Comparison of ENCODE assay signal across 14 cellular contexts in the genomic region with DNA sequence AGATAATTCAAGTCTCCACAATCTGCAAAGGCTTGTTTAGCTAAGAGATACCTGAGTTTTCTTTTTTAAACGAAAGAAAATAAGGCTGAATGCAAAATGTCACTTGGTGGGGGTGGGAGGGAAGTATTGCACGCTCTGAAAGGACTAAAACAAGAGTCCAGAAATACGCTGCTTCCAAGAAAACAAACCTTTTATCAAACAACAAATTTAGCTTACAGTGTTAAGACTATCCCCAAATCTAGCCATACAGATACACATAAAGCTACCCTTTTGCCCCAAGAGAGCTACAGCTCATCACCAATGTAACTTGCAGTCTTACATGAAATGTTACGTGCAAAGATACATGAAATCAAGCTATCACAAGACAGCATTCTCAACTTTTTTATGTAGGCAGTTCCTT.
A peak's percentile ranks its signal among the peaks of the same experiment; 100 is the strongest.
DNase-seq lines count a peak whose midpoint lies in the region; ATAC-seq and TF ChIP-seq lines count a peak whose summit lies in the region.
"Had no signal": no experiment of that assay in that cellular context is flagged by ENCODE, and none has a peak within 500 bp of the region (broad histone marks: within the 10 kb centered on the region; RNA-seq: fewer than 3 reads in every experiment).

No MANE protein-coding gene starts in this region.

- TF ChIP-seq CTCF in SK-N-SH (IDR thresholded peaks at IDR 0.05), result no peak

- H3K27me3 ChIP-seq in SK-N-SH (ENCODE audit: insufficient read depth) (no peaks in the 10 kb centered on the region), subcutaneous abdominal adipose tissue (ENCODE audit: control insufficient read depth in 5 of 5, insufficient read depth in 4 of 5, low read length in 5 of 5) (no peaks in the 10 kb centered on the region)

- no peaks in the 10 kb centered on the region for H3K9me2 ChIP-seq in SK-N-SH

- H3K79me2 ChIP-seq in SK-N-SH (ENCODE audit: insufficient read depth), result peaks cover 97% of the 10 kb centered on the region

- no peak for TF ChIP-seq EP300 in SK-N-SH (IDR thresholded peaks at IDR 0.05; ENCODE audit: borderline replicate concordance in 1 of 2, low read depth in 1 of 2, low read length in 1 of 2)

- H3K27ac ChIP-seq in SK-N-SH (ENCODE audit: low read depth in 2 of 2, low read length in 1 of 2) (peak overlapping the region in 1 of 2 experiments; percentile 97; a peak in 2 of 4 replicates), subcutaneous abdominal adipose tissue (ENCODE audit: low read depth, low read length) (peak overlapping the region; percentile 98)
- H3K27ac ChIP-seq: 22Rv1, PC-9 had no signal

- H3K4me3 ChIP-seq in SK-N-SH (ENCODE audit: low read depth in 2 of 2, low read length in 1 of 2) (no peak overlapping the region; a peak in 1 of 4 replicates), subcutaneous abdominal adipose tissue (ENCODE audit: low read depth in 1 of 5, low read length in 5 of 5) (peak overlapping the region in 4 of 5 donors; percentile 15 to 94 (median 80))
- H3K4me3 ChIP-seq: PC-9 had no signal

- CTCF ChIA-PET in SK-N-SH (lab: Yijun Ruan, JAX), result interaction anchor here (0.9 to 1.4 kb wide), 3 partner anchors 191 to 338 kb away, joined by 3 to 4 read pairs (median 3); no protein-coding TSS in a partner anchor

- H3K4me3 Mint-ChIP-seq in activated T-helper 1 cell treated with anti-CD3 and anti-CD28 coated beads, Interleukin-12 subunit alpha, Interleukin-12 subunit beta, Interleukin-2, Interleukin-4 antibody, amounts not matched to agents 30 ng/mL and 10 ng/mL and 1 ng/mL, durations not matched to agents 14 hours and 24 hours and 36 hours, result peak overlapping the region; percentile 68
- H3K4me3 Mint-ChIP-seq in immature natural killer cell, result no peak overlapping the region

- H3K36me3 Mint-ChIP-seq in activated T-helper 1 cell treated with anti-CD3 and anti-CD28 coated beads, Interleukin-12 subunit alpha, Interleukin-12 subunit beta, Interleukin-2, Interleukin-4 antibody, amounts not matched to agents 30 ng/mL and 10 ng/mL and 1 ng/mL, durations not matched to agents 14 hours and 24 hours and 36 hours (ENCODE audit: low read depth), result peaks cover 19% of the 10 kb centered on the region
- no peaks in the 10 kb centered on the region for H3K36me3 Mint-ChIP-seq in immature natural killer cell

- H3K4me1 Mint-ChIP-seq in activated T-helper 1 cell treated with anti-CD3 and anti-CD28 coated beads, Interleukin-12 subunit alpha, Interleukin-12 subunit beta, Interleukin-2, Interleukin-4 antibody, amounts not matched to agents 30 ng/mL and 10 ng/mL and 1 ng/mL, durations not matched to agents 14 hours and 24 hours and 36 hours (ENCODE audit: low read depth), result peaks cover 34% of the 10 kb centered on the region
- H3K4me1 Mint-ChIP-seq in immature natural killer cell, result peaks cover 44 to 45% of the 10 kb centered on the region in 2 donors

- H3K4me2 ChIP-seq in SK-N-SH, result peak overlapping the region; percentile 96; the same call in 1 of the 2 replicates
- H3K4me2 ChIP-seq: PC-9 had no signal

- intact Hi-C loops in activated T-helper 1 cell treated with anti-CD3 and anti-CD28 coated beads, Interleukin-12 subunit alpha, Interleukin-12 subunit beta, Interleukin-2, Interleukin-4 antibody, amounts not matched to agents 30 ng/mL and 10 ng/mL and 1 ng/mL, durations not matched to agents 14 hours and 24 hours and 36 hours (cut with micrococcal nuclease), result loop anchor here (5.0 to 10.0 kb wide), 6 partner anchors 431 to 1916 kb away; a partner anchor contains a TSS

- H3K9ac ChIP-seq in SK-N-SH (0 out of 2 replicates have a peak overlapping the region, but pooled peaks have one; percentile 0), subcutaneous abdominal adipose tissue (ENCODE audit: low read length in 5 of 5) (peak overlapping the region in 2 of 5 donors; percentile 10 to 18)

- H3K9me3 Mint-ChIP-seq in activated T-helper 1 cell treated with anti-CD3 and anti-CD28 coated beads, Interleukin-12 subunit alpha, Interleukin-12 subunit beta, Interleukin-2, Interleukin-4 antibody, amounts not matched to agents 30 ng/mL and 10 ng/mL and 1 ng/mL, durations not matched to agents 14 hours and 24 hours and 36 hours, result no peaks in the 10 kb centered on the region
- H3K9me3 Mint-ChIP-seq in immature natural killer cell, result no peaks in the 10 kb centered on the region

- WGBS in SK-N-SH (ENCODE audit: low lambda C conversion rate), result 91% methylated on average over 4 of the region's 4 CpGs

- DNase-seq in SK-N-SH (no peak), immature natural killer cell (no peak), D341Med (ENCODE audit: low spot score) (no peak), mesenteric fat pad (ENCODE audit: low spot score) (no peak)
- DNase-seq in activated T-helper 1 cell treated with anti-CD3 and anti-CD28 coated beads, Interleukin-12 subunit alpha, Interleukin-12 subunit beta, Interleukin-2, Interleukin-4 antibody, amounts not matched to agents 30 ng/mL and 10 ng/mL and 1 ng/mL, durations not matched to agents 14 hours and 24 hours and 36 hours (ENCODE audit: low spot score), result no peak
- DNase-seq: effector CD4-positive, alpha-beta T cell; head of caudate nucleus; PC-9; stimulated activated CD4-positive, alpha-beta T cell treated with anti-CD3 and anti-CD28 coated beads, Interleukin-4, amount 100 ng/mL, for 24 hours; T1000 had no signal

- no peaks in the 10 kb centered on the region for H3K9me3 ChIP-seq in SK-N-SH
- no peaks in the 10 kb centered on the region for H3K9me3 ChIP-seq in subcutaneous abdominal adipose tissue (ENCODE audit: control insufficient read depth in 5 of 5, low read length in 5 of 5)

- peaks cover 34% of the 10 kb centered on the region for H3F3A ChIP-seq in SK-N-SH (replicated peaks; ENCODE audit: insufficient read depth)

- H3K36me3 ChIP-seq in SK-N-SH (replicated peaks in 1 of 2; ENCODE audit: control insufficient read depth in 1 of 2, insufficient read depth in 2 of 2, low read length in 1 of 2) (no peaks in the 10 kb centered on the region), subcutaneous abdominal adipose tissue (ENCODE audit: control insufficient read depth in 5 of 5, insufficient read depth in 5 of 5, low read length in 5 of 5) (no peaks in the 10 kb centered on the region)

- TF ChIP-seq RAD21 in SK-N-SH (IDR thresholded peaks at IDR 0.05; ENCODE audit: low read length), result no peak

- no peaks in the 10 kb centered on the region for H3K27me3 Mint-ChIP-seq in activated T-helper 1 cell treated with anti-CD3 and anti-CD28 coated beads, Interleukin-12 subunit alpha, Interleukin-12 subunit beta, Interleukin-2, Interleukin-4 antibody, amounts not matched to agents 30 ng/mL and 10 ng/mL and 1 ng/mL, durations not matched to agents 14 hours and 24 hours and 36 hours (ENCODE audit: insufficient read depth)
- H3K27me3 Mint-ChIP-seq in immature natural killer cell (ENCODE audit: low read depth in 3 of 3), result peaks cover 0 to 5% (median 4%) of the 10 kb centered on the region in 3 donors

- H3K4me1 ChIP-seq in SK-N-SH (ENCODE audit: control insufficient read depth in 1 of 2, insufficient read depth in 2 of 2, low read depth in 1 of 2, low read length in 1 of 2) (peaks cover 33 to 52% of the 10 kb centered on the region in 2 experiments), subcutaneous abdominal adipose tissue (ENCODE audit: control insufficient read depth in 5 of 5, insufficient read depth in 5 of 5, low read length in 5 of 5) (peaks cover 2 to 69% (median 60%) of the 10 kb centered on the region in 5 donors)

- H2AFZ ChIP-seq in SK-N-SH (ENCODE audit: low read depth), result no peak overlapping the region
- H2AFZ ChIP-seq: PC-9 had no signal

- H4K20me1 ChIP-seq in SK-N-SH (ENCODE audit: insufficient read depth), result no peaks in the 10 kb centered on the region

- peak overlapping the region; percentile 20 for H3K27ac Mint-ChIP-seq in activated T-helper 1 cell treated with anti-CD3 and anti-CD28 coated beads, Interleukin-12 subunit alpha, Interleukin-12 subunit beta, Interleukin-2, Interleukin-4 antibody, amounts not matched to agents 30 ng/mL and 10 ng/mL and 1 ng/mL, durations not matched to agents 14 hours and 24 hours and 36 hours
- peak overlapping the region in 4 of 6 donors; percentile 28 to 78 (median 44) for H3K27ac Mint-ChIP-seq in immature natural killer cell

- POLR2A ChIA-PET in SK-N-SH (lab: Yijun Ruan, JAX), result no interaction called here

- ATAC-seq in SK-N-SH treated with all-trans-retinoic acid at 6 μM for 48 hours, result no peak
- no peak for ATAC-seq in GM18907 (IDR thresholded peaks at IDR 0.05; ENCODE audit: unreplicated experiment)

TF ChIP-seq in SK-N-SH, 30 proteins besides CTCF, POLR2A, EP300 and RAD21 (continues in another document):
- TF ChIP-seq FOXJ3 (CRISPR knock-in tag; IDR thresholded peaks at IDR 0.05), result no peak
- no peak for TF ChIP-seq EZH2phosphoT487 (IDR thresholded peaks at IDR 0.05; ENCODE audit: borderline replicate concordance, low read depth)
- TF ChIP-seq MXI1 (IDR thresholded peaks at IDR 0.05; ENCODE audit: low read depth, low read length), result no peak
- TF ChIP-seq, protein P1, sequence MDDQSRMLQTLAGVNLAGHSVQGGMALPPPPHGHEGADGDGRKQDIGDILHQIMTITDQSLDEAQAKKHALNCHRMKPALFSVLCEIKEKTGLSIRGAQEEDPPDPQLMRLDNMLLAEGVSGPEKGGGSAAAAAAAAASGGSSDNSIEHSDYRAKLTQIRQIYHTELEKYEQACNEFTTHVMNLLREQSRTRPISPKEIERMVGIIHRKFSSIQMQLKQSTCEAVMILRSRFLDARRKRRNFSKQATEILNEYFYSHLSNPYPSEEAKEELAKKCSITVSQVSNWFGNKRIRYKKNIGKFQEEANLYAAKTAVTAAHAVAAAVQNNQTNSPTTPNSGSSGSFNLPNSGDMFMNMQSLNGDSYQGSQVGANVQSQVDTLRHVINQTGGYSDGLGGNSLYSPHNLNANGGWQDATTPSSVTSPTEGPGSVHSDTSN (IDR thresholded peaks at IDR 0.05), result no peak

TF ChIP-seq in SK-N-SH treated with all-trans-retinoic acid at 6 μM for 48 hours, 23 proteins besides CTCF, POLR2A, EP300 and RAD21 (continues in another document):
- no peak for TF ChIP-seq ISL1 (CRISPR knock-in tag; IDR thresholded peaks at IDR 0.05)
- TF ChIP-seq, protein P2, sequence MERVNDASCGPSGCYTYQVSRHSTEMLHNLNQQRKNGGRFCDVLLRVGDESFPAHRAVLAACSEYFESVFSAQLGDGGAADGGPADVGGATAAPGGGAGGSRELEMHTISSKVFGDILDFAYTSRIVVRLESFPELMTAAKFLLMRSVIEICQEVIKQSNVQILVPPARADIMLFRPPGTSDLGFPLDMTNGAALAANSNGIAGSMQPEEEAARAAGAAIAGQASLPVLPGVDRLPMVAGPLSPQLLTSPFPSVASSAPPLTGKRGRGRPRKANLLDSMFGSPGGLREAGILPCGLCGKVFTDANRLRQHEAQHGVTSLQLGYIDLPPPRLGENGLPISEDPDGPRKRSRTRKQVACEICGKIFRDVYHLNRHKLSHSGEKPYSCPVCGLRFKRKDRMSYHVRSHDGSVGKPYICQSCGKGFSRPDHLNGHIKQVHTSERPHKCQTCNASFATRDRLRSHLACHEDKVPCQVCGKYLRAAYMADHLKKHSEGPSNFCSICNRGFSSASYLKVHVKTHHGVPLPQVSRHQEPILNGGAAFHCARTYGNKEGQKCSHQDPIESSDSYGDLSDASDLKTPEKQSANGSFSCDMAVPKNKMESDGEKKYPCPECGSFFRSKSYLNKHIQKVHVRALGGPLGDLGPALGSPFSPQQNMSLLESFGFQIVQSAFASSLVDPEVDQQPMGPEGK (CRISPR knock-in tag; IDR thresholded peaks at IDR 0.05; ENCODE audit: borderline replicate concordance), result no peak

Comparison
In these comparisons a context has a peak if more than half of its experiments do, and no peak if none do; other contexts are left out.
1. H3K4me3 ChIP-seq: peak in subcutaneous abdominal adipose tissue (4 of 5); none in SK-N-SH (0 of 2).